ENCODE assay signal across 14 cellular contexts in the genomic region with DNA sequence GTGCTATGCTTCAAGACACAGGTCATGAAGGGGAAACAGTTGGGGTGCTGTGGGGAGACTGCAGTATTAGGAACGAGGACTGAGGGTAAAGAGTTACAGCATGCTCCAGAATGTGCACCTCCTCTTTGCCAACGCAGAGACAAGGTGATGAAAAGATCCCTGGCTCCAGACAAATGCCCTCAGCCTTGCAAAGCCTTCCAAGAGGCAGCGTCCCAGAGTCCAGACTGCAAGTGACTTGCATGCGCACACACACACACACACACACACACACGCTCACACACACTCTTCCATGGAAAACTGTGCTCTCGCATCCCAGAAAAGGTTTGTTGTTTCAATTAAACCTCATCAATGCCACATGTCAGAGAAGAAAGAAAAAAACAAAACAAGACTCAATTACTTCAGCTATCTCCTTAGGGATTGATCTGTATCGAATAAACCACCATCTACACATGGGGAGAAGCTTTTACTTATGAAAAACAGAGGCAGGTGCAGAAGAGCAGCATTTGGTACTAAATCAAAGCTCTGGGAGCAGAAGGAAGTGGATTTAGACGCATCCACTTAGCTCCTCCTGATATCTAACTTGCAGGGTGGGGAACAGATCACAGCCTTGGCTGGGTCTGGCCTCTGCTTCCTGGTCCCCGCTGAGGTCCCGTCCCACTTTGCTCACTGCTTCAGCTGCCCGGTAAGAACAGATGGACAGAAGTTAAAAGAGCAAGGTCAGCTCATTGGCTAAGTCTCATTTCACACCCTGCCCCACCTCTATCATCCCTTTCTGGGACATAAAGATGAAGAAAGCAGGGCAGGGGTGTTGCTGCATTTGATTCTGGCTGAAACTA.
DNase-seq lines count a peak whose midpoint lies in the region; ATAC-seq and TF ChIP-seq lines count a peak whose summit lies in the region.
"Had no signal": no experiment of that assay in that cellular context is flagged by ENCODE, and none has a peak within 500 bp of the region (broad histone marks: within the 10 kb centered on the region; RNA-seq: fewer than 3 reads in every experiment).

No MANE protein-coding gene starts in this region.

- TF ChIP-seq CTCF in OCI-LY3 (IDR thresholded peaks at IDR 0.05; ENCODE audit: low read depth, low read length): no peak
- no peak for TF ChIP-seq CTCF in endodermal cell (conservative IDR thresholded peaks at IDR 0.05)
- TF ChIP-seq CTCF in left lung (IDR thresholded peaks at IDR 0.05): no peak
- no peak for TF ChIP-seq CTCF in tibial artery (IDR thresholded peaks at IDR 0.05)

- H3K4me3 ChIP-seq in OCI-LY3 (ENCODE audit: low read length): no peak overlapping the region
- H3K4me3 ChIP-seq in endodermal cell (ENCODE audit: low read length): no peak overlapping the region
- peak overlapping the region; percentile 6 to 24 for H3K4me3 ChIP-seq in left lung
- peak overlapping the region; percentile 17 to 25 for H3K4me3 ChIP-seq in tibial artery
- H3K4me3 ChIP-seq: gastrocnemius medialis, MG63 had no signal

- no peak overlapping the region for H3K4me3 Mint-ChIP-seq in endodermal cell
- no peak overlapping the region for H3K4me3 Mint-ChIP-seq in activated naive CD4-positive, alpha-beta T cell treated with anti-CD3 and anti-CD28 coated beads, Interleukin-2, amount 10 ng/mL, durations not matched to agents 7 days and 5 days
- H3K4me3 Mint-ChIP-seq in T-helper 2 cell treated with Interferon-gamma antibody and Interleukin-4, amounts not matched to agents 5 μg/mL and 100 μg/mL, for 36 hours: no peak overlapping the region
- H3K4me3 Mint-ChIP-seq: activated CD8-positive, alpha-beta T cell treated with anti-CD3 and anti-CD28 coated beads for 36 hours; activated T-helper 17 cell treated with anti-CD3 and anti-CD28 coated beads, Interleukin-2, amount 50 U/mL, for 72 hours; CD4-positive, CD25-positive, alpha-beta regulatory T cell; immature natural killer cell had no signal

- intact Hi-C loops in left lung (cut with DNase I): no loop called here
- intact Hi-C loops in tibial artery (cut with DNase I; ENCODE audit: low total_unique reads): loop anchor here (10.0 kb wide), 1 partner anchor 151 kb away; no protein-coding TSS in a partner anchor

- peaks cover 1% of the 10 kb centered on the region for H3K27me3 Mint-ChIP-seq in endodermal cell (ENCODE audit: insufficient read depth)
- H3K27me3 Mint-ChIP-seq in activated naive CD4-positive, alpha-beta T cell treated with anti-CD3 and anti-CD28 coated beads, Interleukin-2, amount 10 ng/mL, durations not matched to agents 7 days and 5 days: peaks cover 4% of the 10 kb centered on the region
- H3K27me3 Mint-ChIP-seq in T-helper 2 cell treated with Interferon-gamma antibody and Interleukin-4, amounts not matched to agents 5 μg/mL and 100 μg/mL, for 36 hours (ENCODE audit: low read depth): peaks cover 2% of the 10 kb centered on the region
- H3K27me3 Mint-ChIP-seq: activated CD8-positive, alpha-beta T cell treated with anti-CD3 and anti-CD28 coated beads for 36 hours; CD4-positive, CD25-positive, alpha-beta regulatory T cell had no signal

- no peak overlapping the region for H3K4me2 ChIP-seq in OCI-LY3 (ENCODE audit: low read length)

- no peaks in the 10 kb centered on the region for H3K79me2 ChIP-seq in OCI-LY3 (ENCODE audit: low read length)

- peaks cover 3% of the 10 kb centered on the region for H3K4me1 Mint-ChIP-seq in endodermal cell
- H3K4me1 Mint-ChIP-seq in activated naive CD4-positive, alpha-beta T cell treated with anti-CD3 and anti-CD28 coated beads, Interleukin-2, amount 10 ng/mL, durations not matched to agents 7 days and 5 days: no peaks in the 10 kb centered on the region
- H3K4me1 Mint-ChIP-seq in T-helper 2 cell treated with Interferon-gamma antibody and Interleukin-4, amounts not matched to agents 5 μg/mL and 100 μg/mL, for 36 hours (ENCODE audit: low read depth): no peaks in the 10 kb centered on the region
- H3K4me1 Mint-ChIP-seq: activated T-helper 17 cell treated with anti-CD3 and anti-CD28 coated beads, Interleukin-2, amount 50 U/mL, for 72 hours; CD4-positive, CD25-positive, alpha-beta regulatory T cell; immature natural killer cell had no signal

- H3K4me1 ChIP-seq in OCI-LY3 (ENCODE audit: low read length): no peaks in the 10 kb centered on the region
- no peaks in the 10 kb centered on the region for H3K4me1 ChIP-seq in endodermal cell (ENCODE audit: control insufficient read depth, insufficient read depth, low read length)
- peaks cover 0 to 3% of the 10 kb centered on the region in 2 donors for H3K4me1 ChIP-seq in left lung
- H3K4me1 ChIP-seq in tibial artery: peaks cover 0 to 39% (median 12%) of the 10 kb centered on the region in 4 donors

- H3K9me3 Mint-ChIP-seq in endodermal cell: peaks cover 6% of the 10 kb centered on the region
- H3K9me3 Mint-ChIP-seq in activated naive CD4-positive, alpha-beta T cell treated with anti-CD3 and anti-CD28 coated beads, Interleukin-2, amount 10 ng/mL, durations not matched to agents 7 days and 5 days: no peaks in the 10 kb centered on the region
- H3K9me3 Mint-ChIP-seq in T-helper 2 cell treated with Interferon-gamma antibody and Interleukin-4, amounts not matched to agents 5 μg/mL and 100 μg/mL, for 36 hours: no peaks in the 10 kb centered on the region
- H3K9me3 Mint-ChIP-seq: activated CD8-positive, alpha-beta T cell treated with anti-CD3 and anti-CD28 coated beads for 36 hours; activated T-helper 17 cell treated with anti-CD3 and anti-CD28 coated beads, Interleukin-2, amount 50 U/mL, for 72 hours; immature natural killer cell had no signal

- H3K36me3 Mint-ChIP-seq in endodermal cell (ENCODE audit: low read depth): no peaks in the 10 kb centered on the region
- no peaks in the 10 kb centered on the region for H3K36me3 Mint-ChIP-seq in activated naive CD4-positive, alpha-beta T cell treated with anti-CD3 and anti-CD28 coated beads, Interleukin-2, amount 10 ng/mL, durations not matched to agents 7 days and 5 days
- H3K36me3 Mint-ChIP-seq in T-helper 2 cell treated with Interferon-gamma antibody and Interleukin-4, amounts not matched to agents 5 μg/mL and 100 μg/mL, for 36 hours (ENCODE audit: low read depth): no peaks in the 10 kb centered on the region
- H3K36me3 Mint-ChIP-seq: CD4-positive, CD25-positive, alpha-beta regulatory T cell; immature natural killer cell had no signal

- H3K36me3 ChIP-seq in OCI-LY3 (replicated peaks; ENCODE audit: low read depth, low read length): no peaks in the 10 kb centered on the region
- no peaks in the 10 kb centered on the region for H3K36me3 ChIP-seq in endodermal cell (ENCODE audit: control insufficient read depth, insufficient read depth, low read length)
- H3K36me3 ChIP-seq in left lung: no peaks in the 10 kb centered on the region
- H3K36me3 ChIP-seq in tibial artery: no peaks in the 10 kb centered on the region
- H3K36me3 ChIP-seq: gastrocnemius medialis, MG63 had no signal

- no peak for DNase-seq in endodermal cell
- no peak for DNase-seq in left lung
- DNase-seq in tibial artery: peak in 1 of 2 donors; percentile 68
- DNase-seq in NCI-H345 treated with DMSO at 0.1 percent for 48 hours (lab: John Stamatoyannopoulos, UW; ENCODE audit: unreplicated experiment): no peak
- no peak for DNase-seq in activated naive CD4-positive, alpha-beta T cell treated with anti-CD3 and anti-CD28 coated beads, Interleukin-2, amount 10 ng/mL, durations not matched to agents 7 days and 5 days
- DNase-seq in T-helper 2 cell treated with Interferon-gamma antibody and Interleukin-4, amounts not matched to agents 5 μg/mL and 100 μg/mL, for 36 hours (ENCODE audit: low spot score): no peak
- DNase-seq: activated CD8-positive, alpha-beta T cell treated with anti-CD3 and anti-CD28 coated beads for 36 hours; CD4-positive, CD25-positive, alpha-beta regulatory T cell; gastrocnemius medialis; immature natural killer cell; MG63 had no signal

- ATAC-seq in left lung (no peak), esophagus mucosa (no peak)
- ATAC-seq: activated CD8-positive, alpha-beta T cell treated with anti-CD3 and anti-CD28 coated beads for 36 hours; activated T-helper 17 cell treated with anti-CD3 and anti-CD28 coated beads, Interleukin-2, amount 50 U/mL, for 72 hours; gastrocnemius medialis had no signal

- CTCF ChIA-PET in activated naive CD4-positive, alpha-beta T cell treated with anti-CD3 and anti-CD28 coated beads, Interleukin-2, amount 10 ng/mL, durations not matched to agents 7 days and 5 days (lab: Charles Lee): no interaction called here

- no peaks in the 10 kb centered on the region for H4K20me1 ChIP-seq in OCI-LY3 (ENCODE audit: insufficient read depth, low read length)

- no peak overlapping the region for H3K27ac ChIP-seq in OCI-LY3 (ENCODE audit: low read length)
- H3K27ac ChIP-seq in endodermal cell (ENCODE audit: low read depth, low read length): peak overlapping the region; percentile 66
- H3K27ac ChIP-seq in left lung: peak overlapping the region in 1 of 2 donors; percentile 47
- H3K27ac ChIP-seq in tibial artery: peak overlapping the region; percentile 6 to 73
- H3K27ac ChIP-seq: gastrocnemius medialis had no signal

- H3K9ac ChIP-seq in OCI-LY3 (ENCODE audit: low read length): no peak overlapping the region
- no peak overlapping the region for H3K9ac ChIP-seq in endodermal cell (ENCODE audit: extremely low read depth, low read length, poor library complexity, severe bottlenecking)

- no peak overlapping the region for H3K27ac Mint-ChIP-seq in endodermal cell
- no peak overlapping the region for H3K27ac Mint-ChIP-seq in activated naive CD4-positive, alpha-beta T cell treated with anti-CD3 and anti-CD28 coated beads, Interleukin-2, amount 10 ng/mL, durations not matched to agents 7 days and 5 days
- H3K27ac Mint-ChIP-seq in T-helper 2 cell treated with Interferon-gamma antibody and Interleukin-4, amounts not matched to agents 5 μg/mL and 100 μg/mL, for 36 hours: no peak overlapping the region
- H3K27ac Mint-ChIP-seq: activated CD8-positive, alpha-beta T cell treated with anti-CD3 and anti-CD28 coated beads for 36 hours; activated T-helper 17 cell treated with anti-CD3 and anti-CD28 coated beads, Interleukin-2, amount 50 U/mL, for 72 hours; CD4-positive, CD25-positive, alpha-beta regulatory T cell; immature natural killer cell had no signal

- no peaks in the 10 kb centered on the region for H3K9me3 ChIP-seq in OCI-LY3 (ENCODE audit: insufficient read depth, low read length)
- H3K9me3 ChIP-seq in endodermal cell (ENCODE audit: control insufficient read depth, low read length): peaks cover 4% of the 10 kb centered on the region
- H3K9me3 ChIP-seq in left lung: no peaks in the 10 kb centered on the region
- H3K9me3 ChIP-seq in tibial artery: no peaks in the 10 kb centered on the region
- H3K9me3 ChIP-seq: gastrocnemius medialis had no signal

- peaks cover 27% of the 10 kb centered on the region for H3K27me3 ChIP-seq in OCI-LY3 (ENCODE audit: low read depth, low read length)
- H3K27me3 ChIP-seq in endodermal cell (ENCODE audit: control insufficient read depth, insufficient read depth, low read length, poor library complexity, severe bottlenecking): no peaks in the 10 kb centered on the region
- H3K27me3 ChIP-seq in left lung: no peaks in the 10 kb centered on the region
- H3K27me3 ChIP-seq in tibial artery: no peaks in the 10 kb centered on the region
- H3K27me3 ChIP-seq: gastrocnemius medialis, MG63 had no signal

- H2AFZ ChIP-seq in OCI-LY3 (ENCODE audit: low read depth, low read length): peak overlapping the region; percentile 26; the same call in 1 of the 2 replicates

- WGBS in endodermal cell (ENCODE audit: insufficient coverage in 1 of 2, insufficient read length in 1 of 2), 2 experiments: 73 to 85% methylated on average over 5 to 11 of the region's 11 CpGs

Comparison
In these comparisons a context has a peak if more than half of its experiments do, and no peak if none do; other contexts are left out.
1. H3K4me3 ChIP-seq: peak in left lung (2 of 2) and tibial artery (2 of 2); none in OCI-LY3 (single experiment) and endodermal cell (single experiment).